In the genomic region with DNA sequence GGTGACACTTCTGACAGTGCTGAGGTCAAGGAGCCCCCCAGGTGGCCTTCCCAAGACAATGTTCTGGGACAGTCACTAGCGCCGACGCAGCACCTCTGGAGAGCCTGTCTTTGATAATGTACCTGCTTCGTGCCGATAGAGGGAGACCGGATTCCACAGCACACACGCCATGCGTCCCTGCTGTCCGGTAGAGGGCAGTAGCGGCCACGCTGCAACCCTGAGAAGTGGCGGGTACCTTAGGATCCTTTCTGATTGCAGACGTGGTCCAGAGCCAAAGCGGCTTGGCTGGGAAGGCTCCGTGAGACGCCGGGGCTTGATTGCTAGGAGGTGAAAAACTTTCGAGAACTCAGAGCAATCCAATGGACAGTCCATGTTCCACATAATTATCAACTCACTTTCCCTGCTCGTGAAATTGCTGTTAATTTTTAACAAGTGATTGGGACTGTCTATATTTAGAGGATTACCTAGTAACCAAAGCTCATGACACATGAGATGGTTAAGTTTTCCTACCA, we compare ENCODE assay signal across 8 cellular contexts. TPM values are rescaled to one million over a fixed set of nuclear protein-coding genes. Genes with fewer than 3 reads are reported as not detected.
A peak's percentile ranks its signal among the peaks of the same experiment; 100 is the strongest.
DNase-seq lines count a peak whose midpoint lies in the region; ATAC-seq, FAIRE-seq and TF ChIP-seq lines count a peak whose summit lies in the region.

No MANE protein-coding gene starts in this region.

- H3K4me3 ChIP-seq in OCI-LY1 (ENCODE audit: low read depth, low read length, poor library complexity, severe bottlenecking): no peak overlapping the region
- H3K4me3 ChIP-seq in neural cell (ENCODE audit: low read length): no peak overlapping the region

- peak; percentile 85 for FAIRE-seq in HTR-8/SVneo (lab: Jason Lieb, UNC)

- TF ChIP-seq CTCF in OCI-LY1 (IDR thresholded peaks at IDR 0.05; ENCODE audit: low read length): peak; percentile 98
- peak; percentile 98 for TF ChIP-seq CTCF in neural cell (IDR thresholded peaks at IDR 0.05; ENCODE audit: poor library complexity, severe bottlenecking)

- H2AFZ ChIP-seq in OCI-LY1 (ENCODE audit: low read length): no peak overlapping the region
- H2AFZ ChIP-seq in neural cell (ENCODE audit: low read depth, low read length): no peak overlapping the region

- H3K36me3 ChIP-seq in OCI-LY1 (ENCODE audit: insufficient read depth, low read length) (no peaks in the 10 kb centered on the region), neural cell (ENCODE audit: insufficient read depth, low read length) (no peaks in the 10 kb centered on the region)

- H3K27ac Mint-ChIP-seq in stimulated activated naive CD8-positive, alpha-beta T cell treated with anti-CD3 and anti-CD28 coated beads, Interleukin-15, amount 100 ng/mL, for 72 hours: no peak overlapping the region

- peak; percentile 89 for DNase-seq in DMS53 treated with DMSO at 0.1 percent for 48 hours (lab: John Stamatoyannopoulos, UW; ENCODE audit: unreplicated experiment)
- DNase-seq in HTR-8/SVneo (ENCODE audit: insufficient read length, low spot score): peak; percentile 66
- DNase-seq in activated T-cell treated with anti-CD3 and anti-CD28 coated beads for 24 hours (ENCODE audit: low read depth): peak; percentile 75
- peak; percentile 70 for DNase-seq in fibroblast of gingiva (ENCODE audit: low read depth)
- DNase-seq in stimulated activated naive CD8-positive, alpha-beta T cell treated with anti-CD3 and anti-CD28 coated beads, Interleukin-15, amount 100 ng/mL, for 72 hours: peak; percentile 80 to 86

- H3K4me3 Mint-ChIP-seq in stimulated activated naive CD8-positive, alpha-beta T cell treated with anti-CD3 and anti-CD28 coated beads, Interleukin-15, amount 100 ng/mL, for 72 hours: no peak overlapping the region

- H3K9me3 ChIP-seq in OCI-LY1 (ENCODE audit: low read length) (no peaks in the 10 kb centered on the region), neural cell (ENCODE audit: low read length) (no peaks in the 10 kb centered on the region)

- H3F3A ChIP-seq in OCI-LY1 (ENCODE audit: insufficient read depth, low read length): no peaks in the 10 kb centered on the region
- H3F3A ChIP-seq in neural cell (ENCODE audit: insufficient read depth, low read length, poor library complexity, severe bottlenecking): no peaks in the 10 kb centered on the region

- H3K79me2 ChIP-seq in OCI-LY1 (ENCODE audit: insufficient read depth, low read length): no peaks in the 10 kb centered on the region
- H3K79me2 ChIP-seq in neural cell (replicated peaks; ENCODE audit: insufficient read depth, low read length): no peaks in the 10 kb centered on the region

- peak; percentile 90 for TF ChIP-seq RAD21 in neural cell (conservative IDR thresholded peaks at IDR 0.05)

- peaks cover 0 to 6% of the 10 kb centered on the region in 2 donors for H3K9me3 Mint-ChIP-seq in stimulated activated naive CD8-positive, alpha-beta T cell treated with anti-CD3 and anti-CD28 coated beads, Interleukin-15, amount 100 ng/mL, for 72 hours

- H3K4me2 ChIP-seq in OCI-LY1 (ENCODE audit: low read length) (no peak overlapping the region), neural cell (ENCODE audit: low read length) (no peak overlapping the region)

- peak; percentile 100 for ATAC-seq in GM21526 (IDR thresholded peaks at IDR 0.05; ENCODE audit: low FRiP score, unreplicated experiment)
- ATAC-seq in stimulated activated naive CD8-positive, alpha-beta T cell treated with anti-CD3 and anti-CD28 coated beads, Interleukin-15, amount 100 ng/mL, for 72 hours: peak; percentile 100

- H3K27ac ChIP-seq in OCI-LY1 (ENCODE audit: low read depth, low read length, poor library complexity, severe bottlenecking): no peak overlapping the region
- no peak overlapping the region for H3K27ac ChIP-seq in neural cell (ENCODE audit: low read length)

- H3K9me2 ChIP-seq in OCI-LY1 (ENCODE audit: low read depth, low read length) (no peaks in the 10 kb centered on the region), neural cell (ENCODE audit: insufficient read depth, low read length) (no peaks in the 10 kb centered on the region)

- no peak for TF ChIP-seq EP300 in neural cell (conservative IDR thresholded peaks at IDR 0.05; ENCODE audit: poor library complexity, severe bottlenecking)

- no peaks in the 10 kb centered on the region for H3K4me1 ChIP-seq in OCI-LY1 (ENCODE audit: insufficient read depth, low read length, severe bottlenecking)

- H3K27me3 Mint-ChIP-seq in stimulated activated naive CD8-positive, alpha-beta T cell treated with anti-CD3 and anti-CD28 coated beads, Interleukin-15, amount 100 ng/mL, for 72 hours: peaks cover 37% of the 10 kb centered on the region

- H3K27me3 ChIP-seq in OCI-LY1 (ENCODE audit: insufficient read depth, low read length): no peaks in the 10 kb centered on the region
- H3K27me3 ChIP-seq in neural cell (ENCODE audit: insufficient read depth, low read depth, low read length): peaks cover 34% of the 10 kb centered on the region

- H3K9ac ChIP-seq in OCI-LY1 (ENCODE audit: low read length) (no peak overlapping the region), neural cell (ENCODE audit: low read length) (no peak overlapping the region)

- H4K20me1 ChIP-seq in OCI-LY1 (ENCODE audit: insufficient read depth, low read length): no peaks in the 10 kb centered on the region
- H4K20me1 ChIP-seq in neural cell (ENCODE audit: insufficient read depth): no peaks in the 10 kb centered on the region

- H3K4me1 Mint-ChIP-seq in stimulated activated naive CD8-positive, alpha-beta T cell treated with anti-CD3 and anti-CD28 coated beads, Interleukin-15, amount 100 ng/mL, for 72 hours: no peaks in the 10 kb centered on the region

TF ChIP-seq in neural cell, 6 proteins besides CTCF, POLR2A, EP300 and RAD21:
- TF ChIP-seq SMC3 (conservative IDR thresholded peaks at IDR 0.05; ENCODE audit: poor library complexity) (peak; percentile 93), EZH2 (IDR thresholded peaks at IDR 0.05; ENCODE audit: borderline replicate concordance, insufficient read depth, low read length, poor library complexity, severe bottlenecking) (no peak)

RNA-seq across cellular contexts. Expression of a gene that starts 11.4 kb away (rescaled TPM):
- not detected in 2 replicates for polyA plus RNA-seq in neural cell
- polyA minus RNA-seq in neural cell: not detected in 2 replicates
